Comparison of ENCODE assay signal across 35 cellular contexts in the genomic region with DNA sequence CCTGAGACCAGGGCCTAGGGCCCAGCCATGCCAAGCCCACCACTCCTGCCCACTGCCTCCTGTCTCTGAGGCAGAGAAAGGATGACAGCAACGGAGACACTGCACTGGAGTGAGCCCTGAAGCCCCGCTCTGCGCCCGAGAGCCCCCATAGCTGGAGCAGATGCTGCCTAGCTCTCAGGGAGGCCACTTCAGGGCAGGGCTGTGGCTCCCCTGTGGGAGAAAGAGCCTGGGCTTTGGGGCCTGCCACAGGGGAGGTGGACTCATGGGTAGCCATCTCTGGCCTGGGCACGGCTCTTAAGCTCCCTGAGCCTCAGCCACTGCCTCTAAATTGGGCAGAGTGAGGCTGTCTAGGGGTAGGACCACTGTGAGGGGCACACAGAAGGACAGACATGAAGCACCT.
"Had no signal": no experiment of that assay in that cellular context is flagged by ENCODE, and none has a peak within 500 bp of the region (broad histone marks: within the 10 kb centered on the region; RNA-seq: fewer than 3 reads in every experiment).

No MANE protein-coding gene starts in this region.

- H3K4me3 Mint-ChIP-seq: activated B cell treated with CpG ODN at 0.5 μM for 24 hours; activated CD4-positive, alpha-beta memory T cell treated with anti-CD3 and anti-CD28 coated beads, Interleukin-2, amount 10 ng/mL, durations not matched to agents 7 days and 5 days; activated CD4-positive, alpha-beta T cell treated with anti-CD3 and anti-CD28 coated beads, Interleukin-2, amount 10 ng/mL, durations not matched to agents 7 days and 5 days; activated CD8-positive, alpha-beta memory T cell treated with anti-CD3 and anti-CD28 coated beads, Interleukin-2, amount 10 ng/mL, durations not matched to agents 7 days and 5 days; activated CD8-positive, alpha-beta T cell treated with anti-CD3 and anti-CD28 coated beads, Interleukin-2, amount 10 ng/mL, durations not matched to agents 7 days and 5 days; activated naive CD4-positive, alpha-beta T cell treated with anti-CD3 and anti-CD28 coated beads for 36 hours; activated naive CD8-positive, alpha-beta T cell treated with anti-CD3 and anti-CD28 coated beads for 36 hours; activated T-cell treated with anti-CD3 and anti-CD28 coated beads, Interleukin-2, amount 50 U/mL, for 4 hours; activated T-cell treated with anti-CD3 and anti-CD28 coated beads, Interleukin-2, amount 50 U/mL, for 72 hours; activated T-helper 1 cell treated with anti-CD3 and anti-CD28 coated beads, Interleukin-12 subunit alpha, Interleukin-12 subunit beta, Interleukin-2, Interleukin-4 antibody, amounts not matched to agents 30 ng/mL and 10 ng/mL and 1 ng/mL, durations not matched to agents 14 hours and 24 hours and 36 hours; activated T-helper 17 cell treated with anti-CD3 and anti-CD28 coated beads, Interleukin-2, amount 50 U/mL, for 72 hours; T-helper 1 cell treated with Interleukin-12 subunit alpha and Interleukin-12 subunit beta and Interleukin-4 antibody, amounts not matched to agents 30 μg/mL and 1 μg/mL, for 36 hours; T-helper 2 cell treated with Interferon-gamma antibody and Interleukin-4, amounts not matched to agents 5 μg/mL and 100 μg/mL, for 36 hours had no signal

- H3K9me3 Mint-ChIP-seq: activated B cell treated with CpG ODN at 0.5 μM for 24 hours; activated CD4-positive, alpha-beta memory T cell treated with anti-CD3 and anti-CD28 coated beads, Interleukin-2, amount 10 ng/mL, durations not matched to agents 7 days and 5 days; activated CD4-positive, alpha-beta T cell treated with anti-CD3 and anti-CD28 coated beads, Interleukin-2, amount 10 ng/mL, durations not matched to agents 7 days and 5 days; activated naive CD4-positive, alpha-beta T cell treated with anti-CD3 and anti-CD28 coated beads for 36 hours; activated naive CD4-positive, alpha-beta T cell treated with anti-CD3 and anti-CD28 coated beads, Interleukin-2, amount 50 U/mL, for 72 hours; activated naive CD8-positive, alpha-beta T cell treated with anti-CD3 and anti-CD28 coated beads for 36 hours; activated T-cell treated with anti-CD3 and anti-CD28 coated beads, Interleukin-2, amount 50 U/mL, for 4 hours; activated T-cell treated with anti-CD3 and anti-CD28 coated beads, Interleukin-2, amount 50 U/mL, for 72 hours; activated T-helper 1 cell treated with anti-CD3 and anti-CD28 coated beads, Interleukin-12 subunit alpha, Interleukin-12 subunit beta, Interleukin-2, Interleukin-4 antibody, amounts not matched to agents 30 ng/mL and 10 ng/mL and 1 ng/mL, durations not matched to agents 14 hours and 24 hours and 36 hours; activated T-helper 17 cell treated with anti-CD3 and anti-CD28 coated beads, Interleukin-2, amount 50 U/mL, for 72 hours; T-helper 1 cell treated with Interleukin-12 subunit alpha and Interleukin-12 subunit beta and Interleukin-4 antibody, amounts not matched to agents 30 μg/mL and 1 μg/mL, for 36 hours; T-helper 2 cell treated with Interferon-gamma antibody and Interleukin-4, amounts not matched to agents 5 μg/mL and 100 μg/mL, for 36 hours had no signal

- H3K36me3 Mint-ChIP-seq: activated CD8-positive, alpha-beta memory T cell treated with anti-CD3 and anti-CD28 coated beads, Interleukin-2, amount 10 ng/mL, durations not matched to agents 7 days and 5 days; activated naive CD4-positive, alpha-beta T cell treated with anti-CD3 and anti-CD28 coated beads, Interleukin-2, amount 50 U/mL, for 72 hours; activated naive CD8-positive, alpha-beta T cell treated with anti-CD3 and anti-CD28 coated beads for 36 hours had no signal

- H3K4me3 ChIP-seq: adrenal gland, body of pancreas, breast epithelium had no signal

- H3K27me3 ChIP-seq: adrenal gland, body of pancreas, brain microvascular endothelial cell, breast epithelium had no signal

- H3K36me3 ChIP-seq: adrenal gland, brain microvascular endothelial cell, breast epithelium had no signal

- H3K9me3 ChIP-seq: adrenal gland, body of pancreas, breast epithelium had no signal

- DNase-seq: activated B cell treated with CpG ODN at 0.5 μM for 24 hours; activated CD4-positive, alpha-beta memory T cell treated with anti-CD3 and anti-CD28 coated beads, Interleukin-2, amount 10 ng/mL, durations not matched to agents 7 days and 5 days; activated CD4-positive, alpha-beta T cell treated with anti-CD3 and anti-CD28 coated beads for 4 hours; activated CD4-positive, alpha-beta T cell treated with anti-CD3 and anti-CD28 coated beads, Interleukin-2, amount 10 ng/mL, durations not matched to agents 7 days and 5 days; activated CD4-positive, alpha-beta T cell treated with anti-CD3 and anti-CD28 coated beads, Interleukin-2, amount 50 U/mL, for 48 hours; activated CD4-positive, CD25-positive, alpha-beta regulatory T cell treated with anti-CD3 and anti-CD28 coated beads, Interleukin-2, amount 50 U/mL, for 72 hours; activated CD8-positive, alpha-beta memory T cell treated with anti-CD3 and anti-CD28 coated beads for 24 hours; activated CD8-positive, alpha-beta memory T cell treated with anti-CD3 and anti-CD28 coated beads, Interleukin-2, amount 10 ng/mL, durations not matched to agents 7 days and 5 days; activated CD8-positive, alpha-beta memory T cell treated with anti-CD3 and anti-CD28 coated beads, Interleukin-2, amount 50 U/mL, for 48 hours; activated CD8-positive, alpha-beta T cell treated with anti-CD3 and anti-CD28 coated beads, Interleukin-2, amount 10 ng/mL, durations not matched to agents 7 days and 5 days; activated effector memory CD4-positive, alpha-beta T cell treated with anti-CD3 and anti-CD28 coated beads, Interleukin-2, amount 50 U/mL, for 16 hours; activated gamma-delta T cell treated with Interleukin-2 at 50 U/mL for 16 hours; activated naive CD4-positive, alpha-beta T cell; activated naive CD4-positive, alpha-beta T cell treated with anti-CD3 and anti-CD28 coated beads for 36 hours; activated naive CD4-positive, alpha-beta T cell treated with anti-CD3 and anti-CD28 coated beads, Interleukin-2, amount 50 U/mL, for 16 hours; activated naive CD8-positive, alpha-beta T cell treated with anti-CD3 and anti-CD28 coated beads for 36 hours; activated T-cell treated with anti-CD3 and anti-CD28 coated beads, Interleukin-2, amount 50 U/mL, for 4 hours; activated T-cell treated with anti-CD3 and anti-CD28 coated beads, Interleukin-2, amount 50 U/mL, for 72 hours; adrenal gland; amniotic stem cell; aorta; body of pancreas; brain microvascular endothelial cell; central memory CD4-positive, alpha-beta T cell; SW 1271; T-helper 1 cell; T-helper 2 cell; T-helper 9 cell had no signal

- ATAC-seq: activated CD8-positive, alpha-beta memory T cell treated with anti-CD3 and anti-CD28 coated beads, Interleukin-2, amount 10 ng/mL, durations not matched to agents 7 days and 5 days; activated CD8-positive, alpha-beta T cell treated with anti-CD3 and anti-CD28 coated beads, Interleukin-2, amount 10 ng/mL, durations not matched to agents 7 days and 5 days; activated naive CD4-positive, alpha-beta T cell treated with anti-CD3 and anti-CD28 coated beads, Interleukin-2, amount 50 U/mL, for 72 hours; activated T-cell treated with anti-CD3 and anti-CD28 coated beads, Interleukin-2, amount 50 U/mL, for 4 hours; activated T-cell treated with anti-CD3 and anti-CD28 coated beads, Interleukin-2, amount 50 U/mL, for 72 hours; activated T-helper 17 cell treated with anti-CD3 and anti-CD28 coated beads, Interleukin-2, amount 50 U/mL, for 72 hours; body of pancreas had no signal

- H3K27ac ChIP-seq: adrenal gland, body of pancreas, brain microvascular endothelial cell, breast epithelium, VCaP had no signal

- H3K27ac Mint-ChIP-seq: activated B cell treated with CpG ODN at 0.5 μM for 24 hours; activated CD4-positive, alpha-beta memory T cell treated with anti-CD3 and anti-CD28 coated beads, Interleukin-2, amount 10 ng/mL, durations not matched to agents 7 days and 5 days; activated CD4-positive, alpha-beta T cell treated with anti-CD3 and anti-CD28 coated beads, Interleukin-2, amount 10 ng/mL, durations not matched to agents 7 days and 5 days; activated CD8-positive, alpha-beta memory T cell treated with anti-CD3 and anti-CD28 coated beads, Interleukin-2, amount 10 ng/mL, durations not matched to agents 7 days and 5 days; activated CD8-positive, alpha-beta T cell treated with anti-CD3 and anti-CD28 coated beads, Interleukin-2, amount 10 ng/mL, durations not matched to agents 7 days and 5 days; activated naive CD4-positive, alpha-beta T cell treated with anti-CD3 and anti-CD28 coated beads for 36 hours; activated naive CD4-positive, alpha-beta T cell treated with anti-CD3 and anti-CD28 coated beads, Interleukin-2, amount 50 U/mL, for 72 hours; activated naive CD8-positive, alpha-beta T cell treated with anti-CD3 and anti-CD28 coated beads for 36 hours; activated T-cell treated with anti-CD3 and anti-CD28 coated beads, Interleukin-2, amount 50 U/mL, for 72 hours; activated T-helper 1 cell treated with anti-CD3 and anti-CD28 coated beads, Interleukin-12 subunit alpha, Interleukin-12 subunit beta, Interleukin-2, Interleukin-4 antibody, amounts not matched to agents 30 ng/mL and 10 ng/mL and 1 ng/mL, durations not matched to agents 14 hours and 24 hours and 36 hours; activated T-helper 17 cell treated with anti-CD3 and anti-CD28 coated beads, Interleukin-2, amount 50 U/mL, for 72 hours; T-helper 1 cell treated with Interleukin-12 subunit alpha and Interleukin-12 subunit beta and Interleukin-4 antibody, amounts not matched to agents 30 μg/mL and 1 μg/mL, for 36 hours; T-helper 2 cell treated with Interferon-gamma antibody and Interleukin-4, amounts not matched to agents 5 μg/mL and 100 μg/mL, for 36 hours had no signal

- H3K27me3 Mint-ChIP-seq: activated CD4-positive, alpha-beta T cell treated with anti-CD3 and anti-CD28 coated beads, Interleukin-2, amount 10 ng/mL, durations not matched to agents 7 days and 5 days; activated CD8-positive, alpha-beta memory T cell treated with anti-CD3 and anti-CD28 coated beads, Interleukin-2, amount 10 ng/mL, durations not matched to agents 7 days and 5 days; activated naive CD8-positive, alpha-beta T cell treated with anti-CD3 and anti-CD28 coated beads for 36 hours had no signal

- H3K4me1 ChIP-seq: adrenal gland, body of pancreas, breast epithelium had no signal

- H3K4me1 Mint-ChIP-seq: activated B cell treated with CpG ODN at 0.5 μM for 24 hours; activated CD4-positive, alpha-beta memory T cell treated with anti-CD3 and anti-CD28 coated beads, Interleukin-2, amount 10 ng/mL, durations not matched to agents 7 days and 5 days; activated CD4-positive, alpha-beta T cell treated with anti-CD3 and anti-CD28 coated beads, Interleukin-2, amount 10 ng/mL, durations not matched to agents 7 days and 5 days; activated CD8-positive, alpha-beta memory T cell treated with anti-CD3 and anti-CD28 coated beads, Interleukin-2, amount 10 ng/mL, durations not matched to agents 7 days and 5 days; activated T-helper 17 cell treated with anti-CD3 and anti-CD28 coated beads, Interleukin-2, amount 50 U/mL, for 72 hours had no signal
